Comparison of ENCODE assay signal across 8 cellular contexts in genomic region chr14:49992901-49993335, GRCh38.
A peak's percentile ranks its signal among the peaks of the same experiment; 100 is the strongest.
DNase-seq lines count a peak whose midpoint lies in the region; ATAC-seq and TF ChIP-seq lines count a peak whose summit lies in the region.

No MANE protein-coding gene starts in this region.

- H3K4me1 ChIP-seq in endodermal cell (ENCODE audit: control insufficient read depth, insufficient read depth, low read length) = no peaks in the 10 kb centered on the region
- peaks cover 1% of the 10 kb centered on the region for H3K4me1 ChIP-seq in vagina

- H3K4me3 ChIP-seq in GM12865 (ENCODE audit: low read depth, low read length) (peak overlapping the region; percentile 49), endodermal cell (ENCODE audit: low read length) (no peak overlapping the region), vagina (no peak overlapping the region)

- intact Hi-C loops in vagina (cut with DNase I) = no loop called here

- H3K36me3 ChIP-seq in endodermal cell (ENCODE audit: control insufficient read depth, insufficient read depth, low read length) = no peaks in the 10 kb centered on the region
- no peaks in the 10 kb centered on the region for H3K36me3 ChIP-seq in vagina

- no peaks in the 10 kb centered on the region for H3K27me3 Mint-ChIP-seq in stimulated activated naive B cell treated with anti-CD40 and anti-IgM and Interleukin-4, amounts not matched to agents 10 μg/mL and 1 μg/mL and 100 μg/mL, for 72 hours
- peaks cover 2% of the 10 kb centered on the region for H3K27me3 Mint-ChIP-seq in endodermal cell (ENCODE audit: insufficient read depth)

- peak; percentile 87 for ATAC-seq in HG03469 (IDR thresholded peaks at IDR 0.05; ENCODE audit: unreplicated experiment)
- ATAC-seq in stimulated activated naive B cell treated with anti-CD40 and anti-IgM and Interleukin-4, amounts not matched to agents 10 μg/mL and 1 μg/mL and 100 μg/mL, for 72 hours (replicated peaks) = peak; percentile 98 to 99

- TF ChIP-seq CTCF in GM12865 (IDR thresholded peaks at IDR 0.05; ENCODE audit: insufficient read depth, low read depth, low read length, missing control alignments) = no peak
- TF ChIP-seq CTCF in GM20000 (IDR thresholded peaks at IDR 0.05; ENCODE audit: extremely low read depth, missing control alignments) = no peak
- TF ChIP-seq CTCF in endodermal cell (conservative IDR thresholded peaks at IDR 0.05) = no peak
- TF ChIP-seq CTCF in vagina (IDR thresholded peaks at IDR 0.05) = no peak

- TF ChIP-seq POLR2A in vagina (IDR thresholded peaks at IDR 0.05) = no peak

- H3K27me3 ChIP-seq in endodermal cell (ENCODE audit: control insufficient read depth, insufficient read depth, low read length, poor library complexity, severe bottlenecking) (no peaks in the 10 kb centered on the region), vagina (no peaks in the 10 kb centered on the region)

- peaks cover 28 to 29% of the 10 kb centered on the region in 2 donors for H3K4me1 Mint-ChIP-seq in stimulated activated naive B cell treated with anti-CD40 and anti-IgM and Interleukin-4, amounts not matched to agents 10 μg/mL and 1 μg/mL and 100 μg/mL, for 72 hours
- peaks cover 7% of the 10 kb centered on the region for H3K4me1 Mint-ChIP-seq in endodermal cell

- WGBS in endodermal cell (ENCODE audit: insufficient coverage in 1 of 2, insufficient read length in 1 of 2), 2 experiments = 85 to 92% methylated on average over 5 to 6 of the region's 7 CpGs

- H3K27ac ChIP-seq in endodermal cell (ENCODE audit: low read depth, low read length) (no peak overlapping the region), vagina (no peak overlapping the region)

- peaks cover 0 to 2% of the 10 kb centered on the region in 2 donors for H3K9me3 Mint-ChIP-seq in stimulated activated naive B cell treated with anti-CD40 and anti-IgM and Interleukin-4, amounts not matched to agents 10 μg/mL and 1 μg/mL and 100 μg/mL, for 72 hours
- H3K9me3 Mint-ChIP-seq in endodermal cell = no peaks in the 10 kb centered on the region

- no peak overlapping the region for H3K9ac ChIP-seq in endodermal cell (ENCODE audit: extremely low read depth, low read length, poor library complexity, severe bottlenecking)

- H3K27ac Mint-ChIP-seq in stimulated activated naive B cell treated with anti-CD40 and anti-IgM and Interleukin-4, amounts not matched to agents 10 μg/mL and 1 μg/mL and 100 μg/mL, for 72 hours = peak overlapping the region; percentile 96
- no peak overlapping the region for H3K27ac Mint-ChIP-seq in endodermal cell

- no peaks in the 10 kb centered on the region for H3K9me3 ChIP-seq in endodermal cell (ENCODE audit: control insufficient read depth, low read length)
- no peaks in the 10 kb centered on the region for H3K9me3 ChIP-seq in vagina

- DNase-seq in GM12865 (ENCODE audit: low read depth) (peak; percentile 90), GM20000 (ENCODE audit: low spot score) (peak; percentile 50), dedifferentiated amniotic fluid mesenchymal stem cell (ENCODE audit: extremely low spot score) (peak; percentile 36), endodermal cell (no peak), NCI-H2171 (lab: John Stamatoyannopoulos, UW) (no peak), vagina (ENCODE audit: extremely low spot score in 2 of 2) (no peak)
- peak; percentile 75 for DNase-seq in stimulated activated naive B cell treated with anti-CD40 and anti-IgM and Interleukin-4, amounts not matched to agents 10 μg/mL and 1 μg/mL and 100 μg/mL, for 72 hours

- peaks cover 4% of the 10 kb centered on the region in 2 donors for H3K36me3 Mint-ChIP-seq in stimulated activated naive B cell treated with anti-CD40 and anti-IgM and Interleukin-4, amounts not matched to agents 10 μg/mL and 1 μg/mL and 100 μg/mL, for 72 hours
- no peaks in the 10 kb centered on the region for H3K36me3 Mint-ChIP-seq in endodermal cell (ENCODE audit: low read depth)

- peak overlapping the region; percentile 68 to 72 for H3K4me3 Mint-ChIP-seq in stimulated activated naive B cell treated with anti-CD40 and anti-IgM and Interleukin-4, amounts not matched to agents 10 μg/mL and 1 μg/mL and 100 μg/mL, for 72 hours
- H3K4me3 Mint-ChIP-seq in endodermal cell = no peak overlapping the region

Comparison
In these comparisons a context has a peak if more than half of its experiments do, and no peak if none do; other contexts are left out.
1. DNase-seq: peak in GM12865 (single experiment), GM20000 (single experiment), dedifferentiated amniotic fluid mesenchymal stem cell (single experiment) and stimulated activated naive B cell treated with anti-CD40 and anti-IgM and Interleukin-4, amounts not matched to agents 10 μg/mL and 1 μg/mL and 100 μg/mL, for 72 hours (single experiment); none in endodermal cell (single experiment), NCI-H2171 (single experiment) and vagina (0 of 2).